19 cellular contexts compared by ENCODE assay signal in genomic region chr18:69230204-69230603, GRCh38.
DNase-seq lines count a peak whose midpoint lies in the region; ATAC-seq and TF ChIP-seq lines count a peak whose summit lies in the region.
"Had no signal": no experiment of that assay in that cellular context is flagged by ENCODE, and none has a peak within 500 bp of the region (broad histone marks: within the 10 kb centered on the region; RNA-seq: fewer than 3 reads in every experiment).

No MANE protein-coding gene starts in this region.

- no peaks in the 10 kb centered on the region for H3F3A ChIP-seq in GM23338 (replicated peaks; ENCODE audit: low read depth)

- H3K4me3 Mint-ChIP-seq in GM23338 (no peak overlapping the region), nephron progenitor cell (no peak overlapping the region)
- H3K4me3 Mint-ChIP-seq: CD4-positive, alpha-beta T cell had no signal

- H3K4me1 Mint-ChIP-seq in GM23338 (peaks cover 12% of the 10 kb centered on the region; the same call in 2 of the 3 replicates), nephron progenitor cell (no peaks in the 10 kb centered on the region)

- 0 out of 2 replicates have a peak overlapping the region, but pooled peaks have one; percentile 1 for H2AFZ ChIP-seq in GM23338
- H2AFZ ChIP-seq: GM23248 had no signal

- no peaks in the 10 kb centered on the region for H3K27me3 ChIP-seq in GM23338 (ENCODE audit: insufficient read depth)

- no peaks in the 10 kb centered on the region for H4K20me1 ChIP-seq in GM23338 (replicated peaks; ENCODE audit: insufficient read depth)

- peaks cover 12% of the 10 kb centered on the region for H3K9me2 ChIP-seq in GM23338 (ENCODE audit: insufficient read depth)

- H3K9me3 Mint-ChIP-seq in GM23338 = no peaks in the 10 kb centered on the region
- no peaks in the 10 kb centered on the region for H3K9me3 Mint-ChIP-seq in nephron progenitor cell
- H3K9me3 Mint-ChIP-seq: CD4-positive, alpha-beta T cell had no signal

- H3K4me3 ChIP-seq in GM23338 = no peak overlapping the region
- H3K4me3 ChIP-seq: A549, GM23248, HAP-1 had no signal

- H3K4me1 ChIP-seq in GM23338 (ENCODE audit: insufficient read depth) = peaks cover 5% of the 10 kb centered on the region; the same call in 1 of the 2 replicates
- H3K4me1 ChIP-seq: A549, Caco-2, HAP-1 had no signal

- H3K27me3 Mint-ChIP-seq in GM23338 (ENCODE audit: insufficient read depth, low read depth, poor library complexity) = no peaks in the 10 kb centered on the region
- no peaks in the 10 kb centered on the region for H3K27me3 Mint-ChIP-seq in nephron progenitor cell (ENCODE audit: low read depth, poor library complexity)
- H3K27me3 Mint-ChIP-seq: CD4-positive, alpha-beta T cell had no signal

- no peak overlapping the region for H3K4me2 ChIP-seq in GM23338
- H3K4me2 ChIP-seq: A549 had no signal

- ATAC-seq in GM23338 (peak; percentile 77), left lobe of liver (no peak)
- ATAC-seq: A549 had no signal

- no peaks in the 10 kb centered on the region for H3K79me2 ChIP-seq in GM23338 (replicated peaks; ENCODE audit: insufficient read depth)

- no peaks in the 10 kb centered on the region for H3K36me3 ChIP-seq in GM23338 (ENCODE audit: insufficient read depth)
- H3K36me3 ChIP-seq: HAP-1 had no signal

- H3K27ac Mint-ChIP-seq in GM23338 (peak overlapping the region; percentile 73; the same call in 1 of the 2 replicates), nephron progenitor cell (peak overlapping the region; percentile 28)
- H3K27ac Mint-ChIP-seq: CD4-positive, alpha-beta T cell had no signal

- H3K36me3 Mint-ChIP-seq in GM23338 (ENCODE audit: low read depth) (no peaks in the 10 kb centered on the region), nephron progenitor cell (ENCODE audit: low read depth) (no peaks in the 10 kb centered on the region)

- peak; percentile 59 for DNase-seq in GM23338 (ENCODE audit: low spot score)
- peak; percentile 96 for DNase-seq in NCI-H146 treated with DMSO at 0.1 percent for 48 hours (lab: John Stamatoyannopoulos, UW; ENCODE audit: unreplicated experiment)
- DNase-seq in iPS DF 19.7 (ENCODE audit: low read depth, low spot score) = peak; percentile 59
- no peak for DNase-seq in nephron progenitor cell
- no peak for DNase-seq in LoVo (ENCODE audit: low spot score)
- DNase-seq in left lobe of liver (ENCODE audit: low spot score) = no peak
- no peak for DNase-seq in DMS 273 (lab: John Stamatoyannopoulos, UW; ENCODE audit: unreplicated experiment)
- DNase-seq: AML-193; Caco-2; CD4-positive, alpha-beta T cell; DMS153; DMS79; GDM1; GM23248 had no signal

- H3K27ac ChIP-seq in GM23338 (ENCODE audit: low read depth) = peak overlapping the region; percentile 28; the same call in 1 of the 2 replicates
- H3K27ac ChIP-seq: 22Rv1, A549, C4-2B, GM23248, HL-60 had no signal

- TF ChIP-seq CTCF in GM23338 (conservative IDR thresholded peaks at IDR 0.05; ENCODE audit: low read depth in 2 of 2) (no peak), nephron progenitor cell (IDR thresholded peaks at IDR 0.05) (no peak)

TF ChIP-seq in GM23338, 12 proteins besides CTCF, POLR2A, EP300 and RAD21:
- TF ChIP-seq NANOG (IDR thresholded peaks at IDR 0.05; ENCODE audit: borderline replicate concordance) = no peak
- no peak for TF ChIP-seq EZH2phosphoT487 (IDR thresholded peaks at IDR 0.05; ENCODE audit: unreplicated experiment)
- TF ChIP-seq STAT1 (IDR thresholded peaks at IDR 0.05; ENCODE audit: unreplicated experiment) = no peak

Comparison
In these comparisons a context has a peak if more than half of its experiments do, and no peak if none do; other contexts are left out.
1. DNase-seq: peak in GM23338 (single experiment), NCI-H146 treated with DMSO at 0.1 percent for 48 hours (single experiment) and iPS DF 19.7 (single experiment); none in nephron progenitor cell (single experiment), LoVo (single experiment), left lobe of liver (single experiment) and DMS 273 (single experiment).